In genomic region chr7:139230078-139230477, GRCh38 we compare ENCODE assay signal across 7 cellular contexts. TPM values are rescaled to one million over a fixed set of nuclear protein-coding genes. Genes with fewer than 3 reads are reported as not detected.
DNase-seq lines count a peak whose midpoint lies in the region; ATAC-seq and TF ChIP-seq lines count a peak whose summit lies in the region.

No MANE protein-coding gene starts in this region.

- peaks cover 34% of the 10 kb centered on the region for H3K79me2 ChIP-seq in hepatocyte

- WGBS in hepatocyte (ENCODE audit: low lambda C conversion rate, missing lambda C conversion rate), result 63% methylated on average over 8 of the region's 8 CpGs

- no peaks in the 10 kb centered on the region; the same call in 1 of the 2 replicates for H3K9me3 ChIP-seq in HUES48 (ENCODE audit: control insufficient read depth, insufficient read depth, low read length)
- no peaks in the 10 kb centered on the region for H3K9me3 ChIP-seq in hepatocyte (ENCODE audit: low read depth)

- DNase-seq in activated B cell treated with CpG ODN at 0.5 μM for 24 hours, result no peak
- peak; percentile 5 for DNase-seq in hepatocyte (ENCODE audit: low spot score)
- DNase-seq in stimulated activated effector memory CD8-positive, alpha-beta T cell treated with anti-CD3 and anti-CD28 coated beads, Interleukin-12 subunit alpha, Interleukin-12 subunit beta, amount 100 ng/mL, for 72 hours (ENCODE audit: low spot score in 2 of 2), result no peak

- H3K36me3 ChIP-seq in HUES48 (ENCODE audit: control insufficient read depth, insufficient read depth, low read length), result no peaks in the 10 kb centered on the region
- H3K36me3 ChIP-seq in hepatocyte (replicated peaks; ENCODE audit: insufficient read depth, low read depth), result no peaks in the 10 kb centered on the region

- TF ChIP-seq CTCF in activated B cell treated with CpG ODN at 0.5 μM for 24 hours (IDR thresholded peaks at IDR 0.05) (no peak), hepatocyte (IDR thresholded peaks at IDR 0.05; ENCODE audit: poor library complexity) (no peak)

- H3K4me2 ChIP-seq in hepatocyte, result peak overlapping the region; percentile 90

- POLR2A ChIA-PET in activated B cell treated with CpG ODN at 0.5 μM for 24 hours (lab: Charles Lee), result interaction anchor here (1.3 to 2.1 kb wide), 3 partner anchors 97 to 111 kb away, joined by 5 to 10 read pairs (median 9); a partner anchor contains a TSS

- peaks cover 9% of the 10 kb centered on the region for H4K20me1 ChIP-seq in hepatocyte (ENCODE audit: insufficient read depth, poor library complexity, severe bottlenecking)

- no peaks in the 10 kb centered on the region for H3K9me2 ChIP-seq in hepatocyte (replicated peaks; ENCODE audit: insufficient read depth)

- H3K27me3 Mint-ChIP-seq in activated B cell treated with CpG ODN at 0.5 μM for 24 hours, result no peaks in the 10 kb centered on the region

- CTCF ChIA-PET in activated B cell treated with CpG ODN at 0.5 μM for 24 hours (lab: Charles Lee), result interaction anchor here (1.3 kb wide), 1 partner anchor 110 kb away, joined by 4 read pairs; no protein-coding TSS in a partner anchor

- peaks cover 16% of the 10 kb centered on the region for H3K4me1 ChIP-seq in HUES48 (ENCODE audit: control insufficient read depth, insufficient read depth, low read length)
- H3K4me1 ChIP-seq in hepatocyte (ENCODE audit: insufficient read depth), result peaks cover 18% of the 10 kb centered on the region

- H3K27me3 ChIP-seq in HUES48 (ENCODE audit: control insufficient read depth, insufficient read depth, low read length), result no peaks in the 10 kb centered on the region
- no peaks in the 10 kb centered on the region for H3K27me3 ChIP-seq in hepatocyte

- no peaks in the 10 kb centered on the region for H3K9me3 Mint-ChIP-seq in activated B cell treated with CpG ODN at 0.5 μM for 24 hours
- no peaks in the 10 kb centered on the region for H3K9me3 Mint-ChIP-seq in stimulated activated effector memory CD8-positive, alpha-beta T cell treated with anti-CD3 and anti-CD28 coated beads, Interleukin-12 subunit alpha, Interleukin-12 subunit beta, amount 100 ng/mL, for 72 hours

- H3K36me3 Mint-ChIP-seq in activated B cell treated with CpG ODN at 0.5 μM for 24 hours (ENCODE audit: low read depth), result peaks cover 10% of the 10 kb centered on the region
- H3K36me3 Mint-ChIP-seq in stimulated activated effector memory CD8-positive, alpha-beta T cell treated with anti-CD3 and anti-CD28 coated beads, Interleukin-12 subunit alpha, Interleukin-12 subunit beta, amount 100 ng/mL, for 72 hours, result peaks cover 24% of the 10 kb centered on the region

- ATAC-seq in activated B cell treated with CpG ODN at 0.5 μM for 24 hours (ENCODE audit: low read depth), result no peak
- ATAC-seq in stimulated activated effector memory CD8-positive, alpha-beta T cell treated with anti-CD3 and anti-CD28 coated beads, Interleukin-12 subunit alpha, Interleukin-12 subunit beta, amount 100 ng/mL, for 72 hours, result no peak
- ATAC-seq in HG02678 (IDR thresholded peaks at IDR 0.05; ENCODE audit: unreplicated experiment), result no peak
- ATAC-seq in HG03097 (IDR thresholded peaks at IDR 0.05; ENCODE audit: low FRiP score, unreplicated experiment), result no peak
- ATAC-seq in GM19351 (IDR thresholded peaks at IDR 0.05; ENCODE audit: unreplicated experiment), result no peak

- peaks cover 18% of the 10 kb centered on the region for H3K4me1 Mint-ChIP-seq in activated B cell treated with CpG ODN at 0.5 μM for 24 hours
- peaks cover 29% of the 10 kb centered on the region for H3K4me1 Mint-ChIP-seq in stimulated activated effector memory CD8-positive, alpha-beta T cell treated with anti-CD3 and anti-CD28 coated beads, Interleukin-12 subunit alpha, Interleukin-12 subunit beta, amount 100 ng/mL, for 72 hours

- peak overlapping the region; percentile 98 for H3K4me3 Mint-ChIP-seq in activated B cell treated with CpG ODN at 0.5 μM for 24 hours
- peak overlapping the region; percentile 99 for H3K4me3 Mint-ChIP-seq in stimulated activated effector memory CD8-positive, alpha-beta T cell treated with anti-CD3 and anti-CD28 coated beads, Interleukin-12 subunit alpha, Interleukin-12 subunit beta, amount 100 ng/mL, for 72 hours

- peak overlapping the region; percentile 84 for H3K27ac ChIP-seq in HUES48 (ENCODE audit: low read depth, low read length)
- H3K27ac ChIP-seq in hepatocyte, result peak overlapping the region; percentile 90

- H3K4me3 ChIP-seq in HUES48 (ENCODE audit: low read depth, low read length) (peak overlapping the region; percentile 97), hepatocyte (peak overlapping the region; percentile 45)

- peak overlapping the region; percentile 96 for H3K27ac Mint-ChIP-seq in activated B cell treated with CpG ODN at 0.5 μM for 24 hours
- H3K27ac Mint-ChIP-seq in stimulated activated effector memory CD8-positive, alpha-beta T cell treated with anti-CD3 and anti-CD28 coated beads, Interleukin-12 subunit alpha, Interleukin-12 subunit beta, amount 100 ng/mL, for 72 hours, result peak overlapping the region; percentile 99

- peak overlapping the region; percentile 82 for H2AFZ ChIP-seq in hepatocyte

- H3K9ac ChIP-seq in HUES48 (ENCODE audit: low read depth, low read length), result no peak overlapping the region

- intact Hi-C loops in activated B cell treated with CpG ODN at 0.5 μM for 24 hours (cut with micrococcal nuclease), result loop anchor here (2.0 to 5.0 kb wide), 3 partner anchors 111 to 1228 kb away; partner anchors contain the start of gene CREB3L2

RNA-seq across cellular contexts. Expression of gene UBN2, which starts 1.0 kb away (rescaled TPM):
- total RNA-seq in activated B cell treated with CpG ODN at 0.5 μM for 24 hours, result 19.5 and 21.0 TPM in 2 replicates
- 12.6 and 12.9 TPM in 2 replicates for total RNA-seq in hepatocyte
- 4.5 and 5.1 TPM in 2 replicates for polyA plus RNA-seq in hepatocyte
